Comparison of ENCODE assay signal across 26 cellular contexts in the genomic region with DNA sequence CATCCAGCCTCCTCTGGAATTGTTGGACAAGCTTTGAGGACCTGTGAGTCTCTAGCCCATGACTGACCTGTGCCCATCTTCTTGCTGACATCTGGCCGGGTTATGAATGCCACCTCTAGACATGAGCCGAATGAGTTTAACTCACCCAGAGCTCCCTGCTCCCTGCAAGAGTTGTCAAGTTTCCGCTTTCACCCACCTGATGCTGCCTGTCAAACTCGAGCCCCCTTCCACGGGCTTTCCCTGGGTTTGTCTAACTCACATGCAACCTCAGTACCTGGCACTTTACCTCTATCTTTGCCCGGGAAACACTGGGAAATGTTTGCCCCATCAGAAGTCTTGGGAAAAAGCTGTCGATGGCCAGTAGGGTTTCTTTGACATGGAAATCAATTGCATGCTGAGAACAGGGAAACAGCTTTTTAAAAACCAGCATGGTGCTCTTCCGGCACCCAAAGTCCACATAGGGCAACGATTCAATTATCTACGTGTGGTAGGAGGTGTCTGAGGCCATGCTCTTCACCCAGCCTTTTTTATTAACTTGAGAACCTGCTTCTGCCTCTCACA. TPM values are rescaled to one million over a fixed set of nuclear protein-coding genes. Genes with fewer than 3 reads are reported as not detected.
"Had no signal": no experiment of that assay in that cellular context is flagged by ENCODE, and none has a peak within 500 bp of the region (broad histone marks: within the 10 kb centered on the region; RNA-seq: fewer than 3 reads in every experiment).

No MANE protein-coding gene starts in this region.

- H3K4me1 ChIP-seq: body of pancreas, left lung had no signal

- H3K4me2 ChIP-seq: hepatocyte, neural progenitor cell had no signal

- ATAC-seq: activated CD8-positive, alpha-beta memory T cell treated with anti-CD3 and anti-CD28 coated beads, Interleukin-2, amount 10 ng/mL, durations not matched to agents 7 days and 5 days; activated CD8-positive, alpha-beta T cell treated with anti-CD3 and anti-CD28 coated beads for 36 hours; left lung; naive thymus-derived CD8-positive, alpha-beta T cell; sciatic nerve had no signal

- H3K4me1 Mint-ChIP-seq: activated CD4-positive, alpha-beta T cell treated with anti-CD3 and anti-CD28 coated beads, Interleukin-2, amount 10 ng/mL, durations not matched to agents 7 days and 5 days; activated CD8-positive, alpha-beta memory T cell treated with anti-CD3 and anti-CD28 coated beads, Interleukin-2, amount 10 ng/mL, durations not matched to agents 7 days and 5 days; activated naive CD4-positive, alpha-beta T cell treated with anti-CD3 and anti-CD28 coated beads, Interleukin-2, amount 50 U/mL, for 24 hours; immature natural killer cell; naive thymus-derived CD8-positive, alpha-beta T cell; neural progenitor cell had no signal

- H3K4me3 Mint-ChIP-seq: activated CD4-positive, alpha-beta T cell treated with anti-CD3 and anti-CD28 coated beads, Interleukin-2, amount 10 ng/mL, durations not matched to agents 7 days and 5 days; activated CD8-positive, alpha-beta memory T cell treated with anti-CD3 and anti-CD28 coated beads, Interleukin-2, amount 10 ng/mL, durations not matched to agents 7 days and 5 days; activated CD8-positive, alpha-beta T cell treated with anti-CD3 and anti-CD28 coated beads for 36 hours; activated naive CD4-positive, alpha-beta T cell treated with anti-CD3 and anti-CD28 coated beads, Interleukin-2, amount 50 U/mL, for 24 hours; immature natural killer cell; naive thymus-derived CD8-positive, alpha-beta T cell; neural progenitor cell had no signal

- H3K27me3 Mint-ChIP-seq: activated CD8-positive, alpha-beta T cell treated with anti-CD3 and anti-CD28 coated beads for 36 hours; activated naive CD4-positive, alpha-beta T cell treated with anti-CD3 and anti-CD28 coated beads, Interleukin-2, amount 50 U/mL, for 24 hours had no signal

- H3K27ac Mint-ChIP-seq: activated CD4-positive, alpha-beta T cell treated with anti-CD3 and anti-CD28 coated beads, Interleukin-2, amount 10 ng/mL, durations not matched to agents 7 days and 5 days; activated CD8-positive, alpha-beta memory T cell treated with anti-CD3 and anti-CD28 coated beads, Interleukin-2, amount 10 ng/mL, durations not matched to agents 7 days and 5 days; activated CD8-positive, alpha-beta T cell treated with anti-CD3 and anti-CD28 coated beads for 36 hours; activated naive CD4-positive, alpha-beta T cell treated with anti-CD3 and anti-CD28 coated beads, Interleukin-2, amount 50 U/mL, for 24 hours; immature natural killer cell; naive thymus-derived CD8-positive, alpha-beta T cell; neural progenitor cell had no signal

- H3K36me3 Mint-ChIP-seq: activated CD8-positive, alpha-beta memory T cell treated with anti-CD3 and anti-CD28 coated beads, Interleukin-2, amount 10 ng/mL, durations not matched to agents 7 days and 5 days; activated naive CD4-positive, alpha-beta T cell treated with anti-CD3 and anti-CD28 coated beads, Interleukin-2, amount 50 U/mL, for 24 hours; immature natural killer cell; naive thymus-derived CD8-positive, alpha-beta T cell; neural progenitor cell had no signal

- H3K9me3 Mint-ChIP-seq: activated CD4-positive, alpha-beta T cell treated with anti-CD3 and anti-CD28 coated beads, Interleukin-2, amount 10 ng/mL, durations not matched to agents 7 days and 5 days; activated CD8-positive, alpha-beta T cell treated with anti-CD3 and anti-CD28 coated beads for 36 hours; activated naive CD4-positive, alpha-beta T cell treated with anti-CD3 and anti-CD28 coated beads, Interleukin-2, amount 50 U/mL, for 24 hours; naive thymus-derived CD8-positive, alpha-beta T cell had no signal

- DNase-seq: activated CD4-positive, alpha-beta T cell treated with anti-CD3 and anti-CD28 coated beads, Interleukin-2, amount 10 ng/mL, durations not matched to agents 7 days and 5 days; activated CD4-positive, CD25-positive, alpha-beta regulatory T cell treated with anti-CD3 and anti-CD28 coated beads, Interleukin-2, amount 50 U/mL, for 72 hours; activated CD8-positive, alpha-beta memory T cell treated with anti-CD3 and anti-CD28 coated beads, Interleukin-2, amount 10 ng/mL, durations not matched to agents 7 days and 5 days; activated CD8-positive, alpha-beta T cell treated with anti-CD3 and anti-CD28 coated beads for 36 hours; activated gamma-delta T cell; activated T-cell treated with anti-CD3 and anti-CD28 coated beads for 4 hours; anterior cingulate cortex; body of pancreas; erythroblast; foreskin fibroblast; immature natural killer cell; kidney glomerular epithelial cell; left lung; naive thymus-derived CD8-positive, alpha-beta T cell; stimulated activated CD4-positive, alpha-beta T cell treated with anti-CD3 and anti-CD28 coated beads, Interleukin-4, amount 100 ng/mL, for 1 hour; stimulated activated naive CD4-positive, alpha-beta T cell had no signal

- H3K36me3 ChIP-seq: cardiac muscle cell, left lung, neural progenitor cell had no signal

- H3K9me3 ChIP-seq: body of pancreas, left lung had no signal

- H3K4me3 ChIP-seq: body of pancreas, cardiac muscle cell, hepatocyte, left lung, lung, neural progenitor cell had no signal

- H3K27me3 ChIP-seq: body of pancreas, cardiac muscle cell, hepatocyte, left lung had no signal

- H3K9ac ChIP-seq: neural progenitor cell had no signal

- H2AFZ ChIP-seq: hepatocyte, neural progenitor cell had no signal

- H3K79me2 ChIP-seq: hepatocyte had no signal

- H3K27ac ChIP-seq: body of pancreas, cardiac muscle cell, hepatocyte, left lung, neural progenitor cell, VCaP had no signal

RNA-seq across cellular contexts. Expression of gene DNAH17, which starts 33.8 kb away (rescaled TPM):
- total RNA-seq: body of pancreas; cardiac muscle cell; fibroblast of lung; T-helper 2 cell treated with Interferon-gamma antibody and Interleukin-4, amounts not matched to agents 100 ng/mL and 5 ng/mL, for 36 hours; ureter had no signal
- polyA plus RNA-seq: fibroblast of lung had no signal
